2 cellular contexts compared by ENCODE assay signal in genomic region chr20:45294003-45294368, GRCh38.
TF ChIP-seq lines count a peak whose summit lies in the region.

No MANE protein-coding gene starts in this region.

TF ChIP-seq in HCT116, 20 proteins besides CTCF, POLR2A, EP300 and RAD21 (continued from another document):
- no peak for TF ChIP-seq REST (IDR thresholded peaks at IDR 0.05; ENCODE audit: low read depth)

TF ChIP-seq in neural cell, 6 proteins besides CTCF, POLR2A, EP300 and RAD21:
- TF ChIP-seq REST (IDR thresholded peaks at IDR 0.05; ENCODE audit: borderline replicate concordance) (no peak), EZH2 (IDR thresholded peaks at IDR 0.05; ENCODE audit: borderline replicate concordance, insufficient read depth, low read length, poor library complexity, severe bottlenecking) (no peak), MXI1 (conservative IDR thresholded peaks at IDR 0.05; ENCODE audit: poor library complexity, severe bottlenecking) (no peak), SMC3 (conservative IDR thresholded peaks at IDR 0.05; ENCODE audit: poor library complexity) (no peak), TAF1 (IDR thresholded peaks at IDR 0.05; ENCODE audit: low read depth) (no peak), POLR2AphosphoS5 (IDR thresholded peaks at IDR 0.05) (no peak)
